8 cellular contexts compared by ENCODE assay signal in the genomic region with DNA sequence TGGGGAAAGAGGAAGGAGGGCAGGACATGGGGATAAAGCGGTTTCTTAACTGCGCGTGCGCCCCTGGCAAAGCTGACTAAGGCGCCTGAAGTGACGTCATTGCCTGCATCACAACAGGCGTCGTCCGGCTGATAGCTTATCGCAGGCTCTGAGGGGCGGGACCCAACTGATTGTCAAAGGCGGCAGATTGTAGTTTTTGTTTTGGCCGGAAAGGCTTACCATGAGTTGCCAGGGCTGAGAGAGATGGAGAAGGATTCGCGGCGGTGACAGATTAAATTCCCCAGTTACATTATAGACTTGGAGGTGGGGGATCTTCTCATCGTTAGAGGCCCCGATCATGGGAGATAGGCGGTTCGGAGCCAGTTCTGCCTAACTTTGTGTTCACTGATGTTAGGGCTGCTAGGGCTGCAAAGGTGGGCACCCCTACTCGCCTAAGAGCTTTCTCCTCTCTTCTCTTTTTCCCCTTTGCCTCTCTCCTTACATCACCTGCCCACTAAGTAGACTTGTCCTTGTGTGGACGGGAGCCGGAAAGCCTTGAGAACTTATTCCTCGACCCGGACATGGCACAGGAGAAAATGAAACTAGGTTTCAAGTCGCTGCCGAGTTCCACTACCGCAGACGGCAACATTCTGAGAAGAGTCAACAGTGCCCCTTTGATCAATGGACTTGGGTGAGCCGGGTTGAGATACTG. TPM values are rescaled to one million over a fixed set of nuclear protein-coding genes. Genes with fewer than 3 reads are reported as not detected.
A peak's percentile ranks its signal among the peaks of the same experiment; 100 is the strongest.
DNase-seq lines count a peak whose midpoint lies in the region; ATAC-seq and TF ChIP-seq lines count a peak whose summit lies in the region.

No MANE protein-coding gene starts in this region.

- POLR2A ChIA-PET in OCI-LY7 (lab: Charles Lee): interaction anchor here (0.6 to 0.9 kb wide), 7 partner anchors 17 to 1422 kb away, joined by 3 to 5 read pairs (median 3); no protein-coding TSS in a partner anchor

- intact Hi-C loops in OCI-LY7 (cut with micrococcal nuclease; ENCODE audit: unreplicated experiment): no loop called here

- peak overlapping the region; percentile 87 to 95 (median 92) for H3K4me3 Mint-ChIP-seq in IgD-negative memory B cell

- H3K36me3 Mint-ChIP-seq in IgD-negative memory B cell: no peaks in the 10 kb centered on the region

- peak overlapping the region; percentile 74 for H3K4me2 ChIP-seq in OCI-LY7 (ENCODE audit: low read length)

- CTCF ChIA-PET in OCI-LY7 (lab: Charles Lee; ENCODE audit: unreplicated experiment): interaction anchor here (0.6 kb wide), 1 partner anchor 11 kb away, joined by 3 read pairs; no protein-coding TSS in a partner anchor

- H3K27ac Mint-ChIP-seq in IgD-negative memory B cell: peak overlapping the region; percentile 81 to 96 (median 93)

- no peaks in the 10 kb centered on the region for H3K79me2 ChIP-seq in OCI-LY7 (ENCODE audit: insufficient read depth, low read depth, low read length)

- H3K27ac ChIP-seq in OCI-LY7 (ENCODE audit: low read depth, low read length, poor library complexity, severe bottlenecking): peak overlapping the region; percentile 61

- peaks cover 13% of the 10 kb centered on the region for H3K4me1 ChIP-seq in OCI-LY7 (ENCODE audit: insufficient read depth, low read length, poor library complexity, severe bottlenecking)

- no peak for TF ChIP-seq CTCF in OCI-LY7 (conservative IDR thresholded peaks at IDR 0.05; ENCODE audit: low read length)
- TF ChIP-seq CTCF in epithelial cell of proximal tubule (conservative IDR thresholded peaks at IDR 0.05; ENCODE audit: low read depth, low read length): no peak

- TSS peak; percentile 88 for BruUV-seq in OCI-LY7 (replicated peaks; lab: Mats Ljungman, UMichigan)

- peak; percentile 89 for ATAC-seq in GM21576 (IDR thresholded peaks at IDR 0.05; ENCODE audit: unreplicated experiment)

- peaks cover 3% of the 10 kb centered on the region for H3K27me3 Mint-ChIP-seq in IgD-negative memory B cell

- H3K36me3 ChIP-seq in OCI-LY7 (ENCODE audit: insufficient read depth, low read length): no peaks in the 10 kb centered on the region

- H3K4me3 ChIP-seq in OCI-LY7 (ENCODE audit: low read depth, low read length, poor library complexity, severe bottlenecking): peak overlapping the region; percentile 95
- peak overlapping the region; percentile 81 for H3K4me3 ChIP-seq in epithelial cell of proximal tubule (ENCODE audit: low read depth, low read length)

- H4K20me1 ChIP-seq in OCI-LY7 (ENCODE audit: insufficient read depth, low read length): no peaks in the 10 kb centered on the region

- DNase-seq in DMS153 (lab: John Stamatoyannopoulos, UW) (peak; percentile 97), OCI-LY7 (ENCODE audit: low spot score) (peak; percentile 93), activated T-cell treated with anti-CD3 and anti-CD28 coated beads for 48 hours (ENCODE audit: low read depth) (peak; percentile 73), epithelial cell of proximal tubule (ENCODE audit: low read depth) (no peak), mucosa of gallbladder (ENCODE audit: low spot score) (peak; percentile 89)
- peak; percentile 76 for DNase-seq in stimulated activated CD8-positive, alpha-beta memory T cell treated with anti-CD3 and anti-CD28 coated beads, Interleukin-4, amount 100 ng/mL, for 24 hours (ENCODE audit: low read depth)

- H2AFZ ChIP-seq in OCI-LY7 (ENCODE audit: low read length): peak overlapping the region; percentile 62

- H3K9me3 Mint-ChIP-seq in IgD-negative memory B cell: no peaks in the 10 kb centered on the region

- H3K4me1 Mint-ChIP-seq in IgD-negative memory B cell: peaks cover 8 to 23% (median 21%) of the 10 kb centered on the region in 3 donors

- H3K9me2 ChIP-seq in OCI-LY7 (ENCODE audit: insufficient read depth, low read length): no peaks in the 10 kb centered on the region

- H3K9me3 ChIP-seq in OCI-LY7 (ENCODE audit: low read length): no peaks in the 10 kb centered on the region

RNA-seq across cellular contexts. Expression of a gene that starts 10.2 kb away (rescaled TPM):
- polyA plus RNA-seq in IgD-negative memory B cell: 4.0 TPM
- total RNA-seq in OCI-LY7 (2014; rRNA removed; shearing (Covaris generic)): 25.3 and 25.8 TPM in 2 replicates
- total RNA-seq in OCI-LY7 (2022): 76.6 and 80.6 TPM in 2 replicates
- total RNA-seq in epithelial cell of proximal tubule: 7.5 and 12.1 TPM in 2 replicates
- total RNA-seq in mucosa of gallbladder: 18.4 TPM
